9 cellular contexts compared by ENCODE assay signal in the genomic region with DNA sequence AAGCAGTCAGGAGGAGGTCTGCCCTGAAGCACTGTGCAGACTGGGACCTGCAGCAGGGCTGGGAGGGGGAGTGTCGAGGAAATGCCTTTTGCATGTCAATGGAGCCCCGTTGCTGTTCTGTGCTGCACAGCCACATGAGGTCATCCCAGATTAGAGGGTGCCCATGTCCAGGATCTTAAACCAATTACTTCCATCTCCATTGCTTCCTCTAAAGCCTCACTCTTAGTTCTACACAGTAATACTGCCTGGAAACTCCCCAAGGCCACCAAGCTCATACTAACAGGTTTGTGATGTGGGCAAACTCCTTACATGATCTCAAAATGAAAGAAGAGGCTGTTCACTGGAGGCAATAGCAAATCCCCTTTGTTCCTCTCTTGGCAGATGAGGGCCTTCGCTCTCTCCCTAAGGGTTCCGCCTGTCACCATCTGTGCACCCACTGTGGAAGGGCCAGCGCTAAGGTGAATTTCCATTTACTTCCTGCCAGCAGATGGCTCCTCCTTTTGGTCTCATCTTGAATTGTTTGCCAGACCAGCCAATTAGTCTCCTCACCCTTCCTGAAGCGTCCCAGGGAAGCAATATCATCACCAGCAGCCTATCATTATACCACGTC. TPM values are rescaled to one million over a fixed set of nuclear protein-coding genes. Genes with fewer than 3 reads are reported as not detected.
DNase-seq lines count a peak whose midpoint lies in the region; ATAC-seq and TF ChIP-seq lines count a peak whose summit lies in the region.
"Had no signal": no experiment of that assay in that cellular context is flagged by ENCODE, and none has a peak within 500 bp of the region (broad histone marks: within the 10 kb centered on the region; RNA-seq: fewer than 3 reads in every experiment).

No MANE protein-coding gene starts in this region.

- H3K27ac ChIP-seq in left lung, result no peak overlapping the region
- H3K27ac ChIP-seq in tibial nerve, result no peak overlapping the region
- H3K27ac ChIP-seq: SK-N-MC had no signal

- 36 to 43% methylated on average over 7 of the region's 7 CpGs for WGBS in tibial nerve, 2 donors

- no peak for TF ChIP-seq EP300 in tibial nerve (IDR thresholded peaks at IDR 0.05)

- TF ChIP-seq POLR2A in tibial nerve (IDR thresholded peaks at IDR 0.05), result no peak

- no peaks in the 10 kb centered on the region for H3K27me3 ChIP-seq in left lung
- H3K27me3 ChIP-seq in tibial nerve, result no peaks in the 10 kb centered on the region

- H3K4me1 ChIP-seq in left lung, result peaks cover 0 to 24% of the 10 kb centered on the region in 2 donors
- no peaks in the 10 kb centered on the region for H3K4me1 ChIP-seq in tibial nerve

- H3K9me3 ChIP-seq in left lung, result no peaks in the 10 kb centered on the region
- no peaks in the 10 kb centered on the region for H3K9me3 ChIP-seq in tibial nerve

- intact Hi-C loops in left lung (cut with DNase I), result no loop called here

- no peak overlapping the region for H3K4me3 ChIP-seq in left lung
- H3K4me3 ChIP-seq in tibial nerve, result no peak overlapping the region
- H3K4me3 ChIP-seq: SK-N-MC had no signal

- TF ChIP-seq CTCF in left lung (IDR thresholded peaks at IDR 0.05) (no peak), tibial nerve (IDR thresholded peaks at IDR 0.05) (no peak)

- DNase-seq in SK-N-DZ (ENCODE audit: low spot score) (peak; percentile 44), left lung (no peak), NCI-H1930 (lab: John Stamatoyannopoulos, UW) (no peak), tibial nerve (ENCODE audit: low spot score in 2 of 2) (no peak)
- DNase-seq in activated T-cell treated with anti-CD3 and anti-CD28 coated beads, Interleukin-2, amount 50 U/mL, for 1 hour, result no peak

- H3K36me3 ChIP-seq in left lung (no peaks in the 10 kb centered on the region), tibial nerve (no peaks in the 10 kb centered on the region)

- ATAC-seq in GM18502 (IDR thresholded peaks at IDR 0.05; ENCODE audit: poor library complexity, unreplicated experiment), result peak; percentile 79
- ATAC-seq in HG02938 (IDR thresholded peaks at IDR 0.05; ENCODE audit: unreplicated experiment), result peak; percentile 59
- peak; percentile 15 for ATAC-seq in left lung
- ATAC-seq in GM21619 (IDR thresholded peaks at IDR 0.05; ENCODE audit: unreplicated experiment), result no peak

RNA-seq across cellular contexts. Expression of a gene that starts 35.4 kb away (rescaled TPM):
- 93.9 and 94.6 TPM in 2 replicates for polyA plus RNA-seq in SK-N-DZ (2014; cell fraction: cytosol; rRNA removed)
- polyA plus RNA-seq in SK-N-DZ (2014; cell fraction: nucleus; rRNA removed), result 75.9 and 82.5 TPM in 2 replicates
- total RNA-seq in left lung (100 to 1,000 TPM; 201 to 227 TPM), tibial nerve (10 to 100 TPM; 41.4 to 50.2 (median 44.7) TPM)
